ENCODE assay signal across 22 cellular contexts in genomic region chr22:29124777-29125506, GRCh38.
"Had no signal": no experiment of that assay in that cellular context is flagged by ENCODE, and none has a peak within 500 bp of the region (broad histone marks: within the 10 kb centered on the region; RNA-seq: fewer than 3 reads in every experiment).

No MANE protein-coding gene starts in this region.

- H3K4me3 ChIP-seq: MG63 had no signal

- H3K27ac ChIP-seq: RWPE1 had no signal

- H3K9me3 ChIP-seq: MG63, SK-N-SH had no signal

- DNase-seq: IMR-90, Karpas-422, KG1, MG63, NCI-H1092, NCI-H1105 treated with DMSO at 0.1 percent for 48 hours, NCI-H1436, NCI-H187, NCI-H2029, NCI-H2081 treated with DMSO at 0.1 percent for 48 hours, NCI-H2171, NCI-H226, NCI-H446, NCI-H510A, NCI-H524 treated with DMSO at 0.1 percent for 48 hours, NCI-H69, NCI-H774, SHP77, SK-N-SH had no signal

- H3K36me3 ChIP-seq: MG63 had no signal

- H3K27me3 ChIP-seq: MG63 had no signal

- ATAC-seq: HepG2, Panc1 had no signal
